8 cellular contexts compared by ENCODE assay signal in the genomic region with DNA sequence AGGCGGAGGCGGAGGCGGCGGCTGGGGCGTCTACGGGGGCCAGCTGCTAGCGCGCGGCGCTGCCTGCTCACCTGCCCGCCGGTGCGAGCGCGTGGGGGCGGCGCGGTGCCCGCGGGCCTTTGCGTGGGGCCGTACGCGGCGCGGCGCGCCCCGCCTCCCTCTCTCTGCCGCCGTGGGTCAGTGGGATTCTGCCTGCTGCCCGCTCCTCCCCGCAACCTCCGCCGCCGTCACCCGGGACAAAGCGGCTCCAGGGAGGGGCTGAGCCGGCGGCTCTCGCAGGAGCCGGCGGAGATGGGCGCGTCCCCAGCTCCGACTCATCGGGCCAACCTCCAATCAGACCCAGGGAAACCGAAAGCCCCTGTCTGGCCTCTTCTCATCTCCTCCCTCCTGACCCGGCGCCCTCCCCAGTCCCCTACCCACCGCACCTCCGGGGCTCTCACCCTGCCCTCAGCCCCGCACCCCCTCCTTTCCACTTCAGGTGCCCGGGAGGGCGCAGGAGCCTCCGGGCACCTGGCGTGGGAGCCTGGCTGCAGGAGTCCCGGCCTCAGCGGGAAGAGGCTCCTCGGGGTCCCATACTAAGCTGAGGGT. TPM values are rescaled to one million over a fixed set of nuclear protein-coding genes. Genes with fewer than 3 reads are reported as not detected.
A peak's percentile ranks its signal among the peaks of the same experiment; 100 is the strongest.
DNase-seq lines count a peak whose midpoint lies in the region; ATAC-seq and TF ChIP-seq lines count a peak whose summit lies in the region.

A gene (minus strand): TSS at position 249 of the 588 bp plus-strand sequence.

- no peaks in the 10 kb centered on the region for H3K9me3 Mint-ChIP-seq in progenitor cell of endocrine pancreas (ENCODE audit: low read depth)

- no peak within 1 kb of the TSS for H3K27ac ChIP-seq in PC-3 (ENCODE audit: low read length)

- H3K36me3 Mint-ChIP-seq in progenitor cell of endocrine pancreas (ENCODE audit: insufficient read depth), result no peaks in the 10 kb centered on the region

- BruUV-seq in PC-3 (replicated peaks; lab: Mats Ljungman, UMichigan), result no TSS peak

- H3K4me1 Mint-ChIP-seq in progenitor cell of endocrine pancreas (ENCODE audit: low read depth), result peaks cover 30% of the 10 kb centered on the region

- POLR2A ChIA-PET in PC-3 (lab: Charles Lee; ENCODE audit: unreplicated experiment), result no interaction called here

- H3K4me3 Mint-ChIP-seq in progenitor cell of endocrine pancreas (ENCODE audit: low read depth), result peak within 1 kb of the TSS; percentile 81

- H3K79me2 ChIP-seq in PC-3 (ENCODE audit: low read length), result no peaks in the 10 kb centered on the region

- H4K20me1 ChIP-seq in PC-3 (ENCODE audit: low read length), result no peaks in the 10 kb centered on the region

- H3K27me3 Mint-ChIP-seq in progenitor cell of endocrine pancreas, result peaks cover 26% of the 10 kb centered on the region

- H2AFZ ChIP-seq in PC-3 (ENCODE audit: low read length), result peak within 1 kb of the TSS; percentile 72

- H3F3A ChIP-seq in PC-3 (ENCODE audit: low read length, unreplicated experiment), result no peaks in the 10 kb centered on the region

- no peaks in the 10 kb centered on the region for H3K9me3 ChIP-seq in PC-3 (ENCODE audit: low read length)

- CTCF ChIA-PET in PC-3 (lab: Charles Lee), result no interaction called here

- H3K4me3 ChIP-seq in PC-3 (ENCODE audit: low read length), result peak within 1 kb of the TSS; percentile 66
- peak within 1 kb of the TSS; percentile 47 for H3K4me3 ChIP-seq in astrocyte of the spinal cord (ENCODE audit: low read depth, low read length)

- H3K9ac ChIP-seq in PC-3 (ENCODE audit: low read length), result no peak within 1 kb of the TSS

- peaks cover 12% of the 10 kb centered on the region; the same call in 1 of the 2 replicates for H3K4me1 ChIP-seq in PC-3 (ENCODE audit: insufficient read depth, low read length)

- no peaks in the 10 kb centered on the region for H3K36me3 ChIP-seq in PC-3 (ENCODE audit: low read depth, low read length)

- TF ChIP-seq CTCF in PC-3 (conservative IDR thresholded peaks at IDR 0.05; ENCODE audit: low read depth, low read length) (no peak), astrocyte of the spinal cord (IDR thresholded peaks at IDR 0.05; ENCODE audit: low read depth, low read length) (no peak), progenitor cell of endocrine pancreas (IDR thresholded peaks at IDR 0.05; ENCODE audit: unreplicated experiment) (no peak)

- peak within 1 kb of the TSS; percentile 66 for H3K27ac Mint-ChIP-seq in progenitor cell of endocrine pancreas

- no peaks in the 10 kb centered on the region for H3K9me2 ChIP-seq in PC-3 (replicated peaks; ENCODE audit: low read length)

- peak; percentile 50 for ATAC-seq in HG02970 (IDR thresholded peaks at IDR 0.05; ENCODE audit: low FRiP score, unreplicated experiment)
- peak; percentile 78 for ATAC-seq in PC-3

- intact Hi-C loops in PC-3 (cut with micrococcal nuclease), result loop anchor here (5.0 kb wide), 1 partner anchor 136 kb away; no protein-coding TSS in a partner anchor

- in situ Hi-C loops in astrocyte of the spinal cord (cut with HindIII; ENCODE audit: low sequenced_read_pairs), result no loop called here

- H3K27me3 ChIP-seq in PC-3 (ENCODE audit: low read length), result peaks cover 85% of the 10 kb centered on the region

- H3K4me2 ChIP-seq in PC-3 (ENCODE audit: low read length), result peak within 1 kb of the TSS; percentile 85

- DNase-seq in NOMO-1 (lab: John Stamatoyannopoulos, UW; ENCODE audit: unreplicated experiment in 2 of 2) (peak; percentile 3 to 13), NOMO-1 treated with dmso at 0.1 percent for 144 hours (lab: John Stamatoyannopoulos, UW; ENCODE audit: unreplicated experiment) (no peak), PC-3 (peak; percentile 36), astrocyte of the spinal cord (ENCODE audit: low read depth, low spot score) (peak; percentile 26), hippocampal formation (lab: John Stamatoyannopoulos, UW) (peak; percentile 12 to 75), progenitor cell of endocrine pancreas (ENCODE audit: low spot score, unreplicated experiment) (peak; percentile 59), DMS114 treated with DMSO at 0.1 percent for 48 hours (lab: John Stamatoyannopoulos, UW; ENCODE audit: unreplicated experiment) (no peak)

RNA-seq across cellular contexts. Expression of the gene that starts here (rescaled TPM):
- total RNA-seq in PC-3 (2014; rRNA removed), result not detected in 2 replicates
- total RNA-seq in progenitor cell of endocrine pancreas, result 23.3 and 27.4 TPM in 2 replicates

Comparison
In these comparisons a context has a peak if more than half of its experiments do, and no peak if none do; other contexts are left out.
1. RNA of the gene that starts here (total RNA-seq): 23.3 to 27.4 TPM in progenitor cell of endocrine pancreas; not detected in PC-3; every median in the first group is over 10 times any median in the second.
2. DNase-seq: peak in NOMO-1 (2 of 2), astrocyte of the spinal cord (single experiment), hippocampal formation (2 of 2) and progenitor cell of endocrine pancreas (single experiment); none in NOMO-1 treated with dmso at 0.1 percent for 144 hours (single experiment) and DMS114 treated with DMSO at 0.1 percent for 48 hours (single experiment).
3. Peak in DNase-seq, ATAC-seq, H3K4me3 ChIP-seq and H3K4me2 ChIP-seq in PC-3; RNA of the gene not detected or under 1 TPM.